In genomic region chr6:31350551-31350950, GRCh38 we compare ENCODE assay signal across 23 cellular contexts. TPM values are rescaled to one million over a fixed set of nuclear protein-coding genes. Genes with fewer than 3 reads are reported as not detected.
DNase-seq lines count a peak whose midpoint lies in the region; ATAC-seq and TF ChIP-seq lines count a peak whose summit lies in the region.
"Had no signal": no experiment of that assay in that cellular context is flagged by ENCODE, and none has a peak within 500 bp of the region (broad histone marks: within the 10 kb centered on the region; RNA-seq: fewer than 3 reads in every experiment).

No MANE protein-coding gene starts in this region.

- intact Hi-C loops in natural killer cell (cut with micrococcal nuclease): loop anchor here (10.0 kb wide), 1 partner anchor 736 kb away; the partner anchor contains the start of genes MRPS18B and PPP1R10
- intact Hi-C loops in transverse colon (cut with DNase I; ENCODE audit: low total_unique reads): no loop called here

- H3K4me1 Mint-ChIP-seq in natural killer cell: peaks cover 53 to 60% of the 10 kb centered on the region in 2 donors
- peaks cover 44 to 47% of the 10 kb centered on the region in 2 donors for H3K4me1 Mint-ChIP-seq in natural killer cell treated with Interleukin-12 subunit alpha and Interleukin-12 subunit beta and Interleukin-15 and Interleukin-18, amount 100 ng/mL, for 72 hours (ENCODE audit: low read depth in 2 of 2)
- H3K4me1 Mint-ChIP-seq in glutamatergic neuron (ENCODE audit: low read depth, unreplicated experiment): no peaks in the 10 kb centered on the region

- peaks cover 0 to 8% (median 2%) of the 10 kb centered on the region in 4 donors for H3K36me3 ChIP-seq in transverse colon
- H3K36me3 ChIP-seq: brain microvascular endothelial cell had no signal

- no peaks in the 10 kb centered on the region for H3K27me3 ChIP-seq in transverse colon
- H3K27me3 ChIP-seq: adrenal gland, brain microvascular endothelial cell, esophagus muscularis mucosa, tibial artery had no signal

- TF ChIP-seq POLR2A in transverse colon (IDR thresholded peaks at IDR 0.05): peak; percentile 13

- no peaks in the 10 kb centered on the region for H3K9me3 ChIP-seq in transverse colon
- H3K9me3 ChIP-seq: adrenal gland, esophagus muscularis mucosa, lower lobe of right lung, tibial artery had no signal

- ATAC-seq in natural killer cell (peak in 1 of 3 donors; percentile 4), HG03520 (IDR thresholded peaks at IDR 0.05; ENCODE audit: unreplicated experiment) (no peak), HG03025 (IDR thresholded peaks at IDR 0.05; ENCODE audit: low FRiP score, unreplicated experiment) (no peak)
- ATAC-seq in natural killer cell treated with Interleukin-12 subunit alpha and Interleukin-12 subunit beta and Interleukin-15 and Interleukin-18, amount 100 ng/mL, for 72 hours: no peak
- ATAC-seq: lower lobe of right lung, WTC11 had no signal

- DNase-seq in natural killer cell: no peak
- DNase-seq in natural killer cell treated with Interleukin-12 subunit alpha and Interleukin-12 subunit beta and Interleukin-15 and Interleukin-18, amount 100 ng/mL, for 72 hours (ENCODE audit: low spot score): no peak
- peak; percentile 7 for DNase-seq in NCI-H69 (lab: John Stamatoyannopoulos, UW)
- no peak for DNase-seq in glutamatergic neuron
- DNase-seq in transverse colon: no peak
- no peak for DNase-seq in activated CD8-positive, alpha-beta memory T cell treated with anti-CD3 and anti-CD28 coated beads, Interleukin-2, amount 50 U/mL, for 48 hours
- DNase-seq: adrenal gland; brain microvascular endothelial cell; DMS53; GF-D8; lower lobe of right lung; NCI-H1105 treated with DMSO at 0.1 percent for 48 hours; NCI-H446; occipital lobe; stimulated activated CD4-positive, alpha-beta T cell treated with anti-CD3 and anti-CD28 coated beads, Interleukin-2, amount 100 ng/mL, for 24 hours; stimulated activated naive CD8-positive, alpha-beta T cell treated with anti-CD3 and anti-CD28 coated beads, Interleukin-15, Interleukin-2, amounts not matched to agents 100 U/mL and 50 U/mL, for 24 hours; tibial artery had no signal

- WGBS in transverse colon (ENCODE audit: low coverage in 1 of 2), 2 donors: 30 to 37% methylated on average over 3 to 7 of the region's 7 CpGs

- in situ Hi-C loops in transverse colon (cut with MboI; ENCODE audit: low pct_ligation_motif_present in 1 of 4, low pct_unique_long_range_greater_than_20kb in 1 of 4, low sequenced_read_pairs in 3 of 4): loop anchor here in 3 of 4 donors (5.0 kb wide), 1 partner anchor 83 kb away; no protein-coding TSS in a partner anchor

- peak overlapping the region; percentile 97 for H3K4me3 Mint-ChIP-seq in natural killer cell
- H3K4me3 Mint-ChIP-seq in natural killer cell treated with Interleukin-12 subunit alpha and Interleukin-12 subunit beta and Interleukin-15 and Interleukin-18, amount 100 ng/mL, for 72 hours: no peak overlapping the region
- H3K4me3 Mint-ChIP-seq in glutamatergic neuron (ENCODE audit: unreplicated experiment): peak overlapping the region; percentile 3
- H3K4me3 Mint-ChIP-seq: WTC11 had no signal

- no peak overlapping the region for H3K4me3 ChIP-seq in transverse colon
- H3K4me3 ChIP-seq: adrenal gland, esophagus muscularis mucosa, lower lobe of right lung, skin epidermis, tibial artery had no signal

- H3K27me3 Mint-ChIP-seq in natural killer cell (ENCODE audit: low read depth in 2 of 2): no peaks in the 10 kb centered on the region
- no peaks in the 10 kb centered on the region for H3K27me3 Mint-ChIP-seq in natural killer cell treated with Interleukin-12 subunit alpha and Interleukin-12 subunit beta and Interleukin-15 and Interleukin-18, amount 100 ng/mL, for 72 hours
- H3K27me3 Mint-ChIP-seq in glutamatergic neuron (ENCODE audit: unreplicated experiment): peaks cover 7% of the 10 kb centered on the region

- H3K27ac Mint-ChIP-seq in natural killer cell: peak overlapping the region; percentile 100
- no peak overlapping the region for H3K27ac Mint-ChIP-seq in natural killer cell treated with Interleukin-12 subunit alpha and Interleukin-12 subunit beta and Interleukin-15 and Interleukin-18, amount 100 ng/mL, for 72 hours
- H3K27ac Mint-ChIP-seq in glutamatergic neuron (ENCODE audit: unreplicated experiment): no peak overlapping the region
- H3K27ac Mint-ChIP-seq: WTC11 had no signal

- H3K9me3 Mint-ChIP-seq in natural killer cell: no peaks in the 10 kb centered on the region
- H3K9me3 Mint-ChIP-seq in natural killer cell treated with Interleukin-12 subunit alpha and Interleukin-12 subunit beta and Interleukin-15 and Interleukin-18, amount 100 ng/mL, for 72 hours: no peaks in the 10 kb centered on the region
- no peaks in the 10 kb centered on the region for H3K9me3 Mint-ChIP-seq in glutamatergic neuron (ENCODE audit: unreplicated experiment)
- H3K9me3 Mint-ChIP-seq: WTC11 had no signal

- H3K36me3 Mint-ChIP-seq in natural killer cell (peaks cover 30% of the 10 kb centered on the region), glutamatergic neuron (ENCODE audit: unreplicated experiment) (no peaks in the 10 kb centered on the region)
- H3K36me3 Mint-ChIP-seq in natural killer cell treated with Interleukin-12 subunit alpha and Interleukin-12 subunit beta and Interleukin-15 and Interleukin-18, amount 100 ng/mL, for 72 hours: peaks cover 32% of the 10 kb centered on the region

- TF ChIP-seq CTCF in natural killer cell (IDR thresholded peaks at IDR 0.05): no peak
- TF ChIP-seq CTCF in glutamatergic neuron (IDR thresholded peaks at IDR 0.05; ENCODE audit: partially characterized antibody, unreplicated experiment): no peak
- no peak for TF ChIP-seq CTCF in transverse colon (IDR thresholded peaks at IDR 0.05)

- TF ChIP-seq EP300 in transverse colon (IDR thresholded peaks at IDR 0.05; ENCODE audit: low read depth): no peak

- peaks cover 6 to 20% (median 13%) of the 10 kb centered on the region in 4 donors for H3K4me1 ChIP-seq in transverse colon

- H3K27ac ChIP-seq in transverse colon: no peak overlapping the region
- H3K27ac ChIP-seq: adrenal gland, brain microvascular endothelial cell, esophagus muscularis mucosa, HL-60, lower lobe of right lung, skin epidermis, tibial artery had no signal

RNA-seq across cellular contexts. Expression of gene HLA-B, which starts 6.4 kb away (rescaled TPM):
- total RNA-seq in natural killer cell (over 10,000 TPM in 2 of 3 donors, 1,000 to 10,000 TPM in 1; 9,586 to 11,061 (median 11,048) TPM), glutamatergic neuron (ENCODE audit: unreplicated experiment) (11.4 TPM), transverse colon (1,000 to 10,000 TPM in 3 of 4 donors, 100 to 1,000 TPM in 1; 915 to 3,432 (median 2,814) TPM)
- 1,000 to 10,000 TPM; 3,852 to 7,384 TPM for total RNA-seq in natural killer cell treated with Interleukin-12 subunit alpha and Interleukin-12 subunit beta and Interleukin-15 and Interleukin-18, amount 100 ng/mL, for 72 hours

RNA-seq across cellular contexts. Expression of gene MICA, which starts 52.8 kb away (rescaled TPM):
- total RNA-seq in natural killer cell (10 to 100 TPM in 2 of 3 donors, 1 to 10 TPM in 1; 9.3 to 19.7 (median 11.4) TPM), glutamatergic neuron (ENCODE audit: unreplicated experiment) (0.42 TPM), transverse colon (10 to 100 TPM in 3 of 4 donors, 1 to 10 TPM in 1; 7.8 to 45.3 (median 19.9) TPM)
- 10 to 100 TPM; 14.2 to 16.9 TPM for total RNA-seq in natural killer cell treated with Interleukin-12 subunit alpha and Interleukin-12 subunit beta and Interleukin-15 and Interleukin-18, amount 100 ng/mL, for 72 hours

Comparison
In these comparisons a context has a peak if more than half of its experiments do, and no peak if none do; other contexts are left out.
1. H3K27ac Mint-ChIP-seq: peak in natural killer cell (2 of 2); none in natural killer cell treated with Interleukin-12 subunit alpha and Interleukin-12 subunit beta and Interleukin-15 and Interleukin-18, amount 100 ng/mL, for 72 hours (0 of 2) and glutamatergic neuron (single experiment).
2. RNA of gene HLA-B, which starts 6.4 kb away (total RNA-seq): 9,586 to 11,061 TPM in natural killer cell, 3,852 to 7,384 TPM in natural killer cell treated with Interleukin-12 subunit alpha and Interleukin-12 subunit beta and Interleukin-15 and Interleukin-18, amount 100 ng/mL, for 72 hours and 915 to 3,432 TPM in transverse colon; 11.4 TPM in glutamatergic neuron (single experiment); every median in the first group is over 10 times any median in the second.